Comparison of ENCODE assay signal across 1 cellular context in the genomic region with DNA sequence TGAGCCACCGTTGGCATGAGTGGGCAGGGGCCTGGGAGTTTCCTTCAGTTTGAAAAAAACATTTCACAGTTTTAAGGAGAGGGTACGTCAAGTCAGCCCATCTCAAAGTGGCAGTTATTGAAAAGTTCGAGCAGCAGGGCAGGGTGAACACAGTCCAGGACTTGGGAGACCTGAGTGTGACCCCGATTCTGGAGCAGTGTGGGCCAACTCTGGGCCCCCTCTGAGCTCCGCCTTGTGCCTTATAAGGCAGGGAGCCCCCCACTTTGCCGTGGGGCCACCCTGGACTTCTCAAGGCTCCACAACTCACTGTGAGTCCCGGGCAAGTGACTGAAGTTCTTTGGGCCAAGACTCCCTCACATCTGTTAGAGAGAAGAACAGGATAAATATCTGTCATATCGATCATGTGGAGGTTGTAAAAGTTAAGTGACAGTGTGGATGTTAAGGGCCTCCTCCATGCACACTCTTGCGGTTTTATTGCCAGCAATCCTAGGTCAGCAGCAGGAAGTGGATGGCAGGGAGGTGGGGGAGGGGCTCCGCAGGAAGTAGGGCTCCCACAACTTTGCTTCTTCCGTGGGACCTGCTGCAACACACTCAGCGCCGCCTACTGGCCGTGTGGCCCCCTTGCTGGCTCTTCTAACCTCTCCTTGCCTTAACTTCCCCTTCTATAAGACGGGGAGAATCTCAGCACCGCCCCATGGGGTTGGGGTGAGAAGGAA.
A peak's percentile ranks its signal among the peaks of the same experiment; 100 is the strongest.
TF ChIP-seq lines count a peak whose summit lies in the region.

No MANE protein-coding gene starts in this region.

TF ChIP-seq in HEK293, 187 proteins besides CTCF, POLR2A, EP300 and RAD21 (continued from another document):
- TF ChIP-seq, protein P1, sequence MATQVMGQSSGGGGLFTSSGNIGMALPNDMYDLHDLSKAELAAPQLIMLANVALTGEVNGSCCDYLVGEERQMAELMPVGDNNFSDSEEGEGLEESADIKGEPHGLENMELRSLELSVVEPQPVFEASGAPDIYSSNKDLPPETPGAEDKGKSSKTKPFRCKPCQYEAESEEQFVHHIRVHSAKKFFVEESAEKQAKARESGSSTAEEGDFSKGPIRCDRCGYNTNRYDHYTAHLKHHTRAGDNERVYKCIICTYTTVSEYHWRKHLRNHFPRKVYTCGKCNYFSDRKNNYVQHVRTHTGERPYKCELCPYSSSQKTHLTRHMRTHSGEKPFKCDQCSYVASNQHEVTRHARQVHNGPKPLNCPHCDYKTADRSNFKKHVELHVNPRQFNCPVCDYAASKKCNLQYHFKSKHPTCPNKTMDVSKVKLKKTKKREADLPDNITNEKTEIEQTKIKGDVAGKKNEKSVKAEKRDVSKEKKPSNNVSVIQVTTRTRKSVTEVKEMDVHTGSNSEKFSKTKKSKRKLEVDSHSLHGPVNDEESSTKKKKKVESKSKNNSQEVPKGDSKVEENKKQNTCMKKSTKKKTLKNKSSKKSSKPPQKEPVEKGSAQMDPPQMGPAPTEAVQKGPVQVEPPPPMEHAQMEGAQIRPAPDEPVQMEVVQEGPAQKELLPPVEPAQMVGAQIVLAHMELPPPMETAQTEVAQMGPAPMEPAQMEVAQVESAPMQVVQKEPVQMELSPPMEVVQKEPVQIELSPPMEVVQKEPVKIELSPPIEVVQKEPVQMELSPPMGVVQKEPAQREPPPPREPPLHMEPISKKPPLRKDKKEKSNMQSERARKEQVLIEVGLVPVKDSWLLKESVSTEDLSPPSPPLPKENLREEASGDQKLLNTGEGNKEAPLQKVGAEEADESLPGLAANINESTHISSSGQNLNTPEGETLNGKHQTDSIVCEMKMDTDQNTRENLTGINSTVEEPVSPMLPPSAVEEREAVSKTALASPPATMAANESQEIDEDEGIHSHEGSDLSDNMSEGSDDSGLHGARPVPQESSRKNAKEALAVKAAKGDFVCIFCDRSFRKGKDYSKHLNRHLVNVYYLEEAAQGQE (tag by site-specific recombination; IDR thresholded peaks at IDR 0.05) = no peak
- TF ChIP-seq ZNF2 (tag by site-specific recombination; IDR thresholded peaks at IDR 0.05) (0 out of 2 replicates have a peak, but pooled peaks have one; percentile 52), ZNF37A (tag by site-specific recombination; IDR thresholded peaks at IDR 0.05) (no peak), ZNF341 (tag by site-specific recombination; IDR thresholded peaks at IDR 0.05; ENCODE audit: low read depth) (peak; percentile 31), ZNF354C (tag by site-specific recombination; IDR thresholded peaks at IDR 0.05; ENCODE audit: borderline replicate concordance, low read depth) (no peak), GLIS1 (tag by site-specific recombination; IDR thresholded peaks at IDR 0.05) (no peak), ZNF837 (tag by site-specific recombination; IDR thresholded peaks at IDR 0.05) (no peak), IKZF3 (tag by site-specific recombination; IDR thresholded peaks at IDR 0.05) (0 out of 2 replicates have a peak, but pooled peaks have one; percentile 29), ZNF518A (tag by site-specific recombination; conservative IDR thresholded peaks at IDR 0.05; ENCODE audit: low read depth) (peak; percentile 62), TRIM28 (IDR thresholded peaks at IDR 0.05; ENCODE audit: borderline replicate concordance, low read length) (0 out of 2 replicates have a peak, but pooled peaks have one; percentile 14), ZNF449 (tag by site-specific recombination; IDR thresholded peaks at IDR 0.05) (no peak), ZIC2 (tag by site-specific recombination; IDR thresholded peaks at IDR 0.05) (peak; percentile 65), ZNF654 (tag by site-specific recombination; IDR thresholded peaks at IDR 0.05; ENCODE audit: low read depth) (peak; percentile 50), PATZ1 (tag by site-specific recombination; IDR thresholded peaks at IDR 0.05) (no peak)
TF ChIP-seq in HEK293: peak in this region for 13.
